Comparison of ENCODE assay signal across 8 cellular contexts in genomic region chr11:8682219-8683114, GRCh38. TPM values are rescaled to one million over a fixed set of nuclear protein-coding genes. Genes with fewer than 3 reads are reported as not detected.
DNase-seq lines count a peak whose midpoint lies in the region; ATAC-seq and TF ChIP-seq lines count a peak whose summit lies in the region.

TSS of gene RPL27A (plus strand) at chr11:8682792. CDS start at chr11:8682814, 22 bp downstream.
TSS of gene TRIM66 (minus strand) at chr11:8682665. CDS start at chr11:8672274, 10,391 bp downstream.

- DNase-seq in GM13976 (ENCODE audit: low spot score) (peak; percentile 95), NCI-H1436 treated with DMSO at 0.1 percent for 48 hours (lab: John Stamatoyannopoulos, UW) (peak; percentile 77), T follicular helper cell (ENCODE audit: low read depth) (peak; percentile 98), adipocyte (ENCODE audit: low read depth) (peak; percentile 99), heart left ventricle (peak; percentile 99), posterior cingulate gyrus (peak; percentile 98 to 100 (median 99)), type B pancreatic cell (ENCODE audit: extremely low spot score, unreplicated experiment) (peak; percentile 98)

- peaks cover 5% of the 10 kb centered on the region for H3K9me3 Mint-ChIP-seq in type B pancreatic cell

- peaks cover 25% of the 10 kb centered on the region for H3K4me1 Mint-ChIP-seq in type B pancreatic cell (ENCODE audit: unreplicated experiment)

- no peaks in the 10 kb centered on the region for H3K27me3 Mint-ChIP-seq in type B pancreatic cell

- peak within 1 kb of the TSS; percentile 92 for H3K4me3 Mint-ChIP-seq in type B pancreatic cell

- peak; percentile 51 to 97 for TF ChIP-seq POLR2A in heart left ventricle (IDR thresholded peaks at IDR 0.05)

- H3K27me3 ChIP-seq in adipocyte (replicated peaks; ENCODE audit: control insufficient read depth, insufficient read depth, low read length): no peaks in the 10 kb centered on the region
- no peaks in the 10 kb centered on the region for H3K27me3 ChIP-seq in heart left ventricle

- H3K36me3 Mint-ChIP-seq in type B pancreatic cell: peaks cover 34% of the 10 kb centered on the region

- no peak for TF ChIP-seq CTCF in GM13976 (IDR thresholded peaks at IDR 0.05; ENCODE audit: borderline replicate concordance, control extremely low read depth, extremely low read depth, insufficient read depth, missing control alignments)
- peak in 6 of 12 donors; percentile 7 to 26 (median 13) for TF ChIP-seq CTCF in heart left ventricle (IDR thresholded peaks at IDR 0.05)
- TF ChIP-seq CTCF in type B pancreatic cell (conservative IDR thresholded peaks at IDR 0.05): peak; percentile 43

- 0 to 1% (median 0%) methylated on average over 24 to 73 of the region's 73 CpGs for WGBS in heart left ventricle, 4 donors

- peak within 1 kb of the TSS; percentile 87 for H3K4me3 ChIP-seq in adipocyte (ENCODE audit: low read length)
- peak within 1 kb of the TSS; percentile 58 to 100 (median 90) for H3K4me3 ChIP-seq in heart left ventricle

- ATAC-seq in HG02852 (IDR thresholded peaks at IDR 0.05; ENCODE audit: unreplicated experiment) (peak; percentile 96), heart left ventricle (peak; percentile 97 to 99 (median 98))

- intact Hi-C loops in heart left ventricle (cut with DNase I): loop anchor here in 8 of 10 donors (2.0 to 10.0 kb wide), 9 partner anchors 130 to 282 kb away; partner anchors contain the start of genes TMEM9B (in 5 of the 8) and AKIP1 (in 3 of the 8)
- intact Hi-C loops in posterior cingulate gyrus (cut with DNase I): loop anchor here (10.0 kb wide), 3 partner anchors 232 to 452 kb away; partner anchors contain the start of genes AKIP1 and TMEM9B

- peaks cover 31% of the 10 kb centered on the region for H3K4me1 ChIP-seq in adipocyte (ENCODE audit: control insufficient read depth, insufficient read depth, low read length)
- peaks cover 0 to 33% (median 22%) of the 10 kb centered on the region in 12 donors for H3K4me1 ChIP-seq in heart left ventricle

- in situ Hi-C loops in GM13976 (cut with MboI; ENCODE audit: low sequenced_read_pairs, unreplicated experiment): no loop called here

- peak within 1 kb of the TSS; percentile 96 for H3K27ac Mint-ChIP-seq in type B pancreatic cell

- H3K9ac ChIP-seq in adipocyte (ENCODE audit: low read length): peak within 1 kb of the TSS; percentile 99

- H3K36me3 ChIP-seq in adipocyte (ENCODE audit: control insufficient read depth, insufficient read depth, low read length, severe bottlenecking) (peaks cover 48% of the 10 kb centered on the region), heart left ventricle (peaks cover 0 to 47% (median 33%) of the 10 kb centered on the region in 9 donors)

- H3K27ac ChIP-seq in heart left ventricle: peak within 1 kb of the TSS; percentile 91 to 98 (median 96)

- H3K9me3 ChIP-seq in adipocyte (ENCODE audit: control insufficient read depth, low read length) (no peaks in the 10 kb centered on the region), heart left ventricle (no peaks in the 10 kb centered on the region)

RNA-seq across cellular contexts. Expression of gene RPL27A, which starts in this region (rescaled TPM):
- total RNA-seq in heart left ventricle (100 to 1,000 TPM; 299 to 597 (median 438) TPM), type B pancreatic cell (ENCODE audit: low replicate concordance) (877 and 979 TPM in 2 replicates)
- polyA plus RNA-seq in heart left ventricle: 1,000 to 10,000 TPM; 1,719 to 2,980 TPM

RNA-seq across cellular contexts. Expression of gene TRIM66, which starts in this region (rescaled TPM):
- total RNA-seq in heart left ventricle (10 to 100 TPM in 1 of 9 donors, 1 to 10 TPM in 7, under 1 TPM in 1; 0.71 to 10.1 (median 4.1) TPM), type B pancreatic cell (ENCODE audit: low replicate concordance) (5.9 and 8.5 TPM in 2 replicates)
- 1 to 10 TPM in 1 of 2 donors, under 1 TPM in 1; 0.72 to 2.6 TPM for polyA plus RNA-seq in heart left ventricle

Comparison
In these comparisons a context has a peak if more than half of its experiments do, and no peak if none do; other contexts are left out.
1. Peak in every context shown above with its lines: DNase-seq, ATAC-seq, H3K4me3 ChIP-seq and H3K27ac ChIP-seq.